23 cellular contexts compared by ENCODE assay signal in the genomic region with DNA sequence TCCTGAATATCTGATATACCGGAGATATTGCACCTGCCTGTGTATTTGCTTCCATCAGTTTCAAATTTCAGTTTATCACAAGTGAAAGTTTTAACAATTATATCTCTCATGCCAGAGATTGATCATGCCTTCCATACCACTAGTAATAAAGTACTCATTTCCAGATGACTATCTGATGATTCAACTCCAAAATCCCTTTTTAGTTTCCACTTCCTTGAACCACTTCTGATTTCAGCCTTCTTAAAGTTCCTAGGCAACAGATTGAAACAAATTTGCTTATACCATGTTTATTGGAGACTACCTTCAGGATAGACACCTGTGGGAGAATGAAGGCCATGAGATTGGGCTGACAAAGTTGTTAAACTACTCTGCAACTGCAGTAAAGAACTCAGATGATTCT. TPM values are rescaled to one million over a fixed set of nuclear protein-coding genes. Genes with fewer than 3 reads are reported as not detected.
"Had no signal": no experiment of that assay in that cellular context is flagged by ENCODE, and none has a peak within 500 bp of the region (broad histone marks: within the 10 kb centered on the region; RNA-seq: fewer than 3 reads in every experiment).

No MANE protein-coding gene starts in this region.

- H3K27ac Mint-ChIP-seq: activated naive CD4-positive, alpha-beta T cell treated with anti-CD3 and anti-CD28 coated beads, Interleukin-2, amount 50 U/mL, for 24 hours; activated T-cell treated with anti-CD3 and anti-CD28 coated beads, Interleukin-2, amount 50 U/mL, for 72 hours; effector memory CD8-positive, alpha-beta T cell; progenitor cell of endocrine pancreas; stimulated activated naive CD8-positive, alpha-beta T cell treated with anti-CD3 and anti-CD28 coated beads, Interleukin-15, amount 100 ng/mL, for 72 hours had no signal

- H3K27ac ChIP-seq: adrenal gland, cardiac muscle cell, esophagus squamous epithelium, right atrium auricular region, upper lobe of right lung had no signal

- H3K36me3 ChIP-seq: adrenal gland, cardiac muscle cell, esophagus squamous epithelium, right atrium auricular region, upper lobe of right lung had no signal

- H3K4me1 ChIP-seq: adrenal gland, esophagus squamous epithelium, right atrium auricular region, upper lobe of right lung had no signal

- H3K9me3 Mint-ChIP-seq: stimulated activated naive CD8-positive, alpha-beta T cell treated with anti-CD3 and anti-CD28 coated beads, Interleukin-15, amount 100 ng/mL, for 72 hours had no signal

- H3K4me1 Mint-ChIP-seq: activated naive CD4-positive, alpha-beta T cell treated with anti-CD3 and anti-CD28 coated beads, Interleukin-2, amount 50 U/mL, for 24 hours; stimulated activated naive CD8-positive, alpha-beta T cell treated with anti-CD3 and anti-CD28 coated beads, Interleukin-15, amount 100 ng/mL, for 72 hours had no signal

- H3K4me3 ChIP-seq: adrenal gland, cardiac muscle cell, esophagus squamous epithelium, right atrium auricular region, upper lobe of right lung had no signal

- DNase-seq: activated CD4-positive, alpha-beta T cell treated with anti-CD3 and anti-CD28 coated beads, Interleukin-2, amount 50 U/mL, for 4 hours; activated effector memory CD4-positive, alpha-beta T cell treated with anti-CD3 and anti-CD28 coated beads, Interleukin-2, amount 50 U/mL, for 16 hours; activated T-cell treated with anti-CD3 and anti-CD28 coated beads, Interleukin-2, amount 50 U/mL, for 72 hours; adrenal gland; dermis blood vessel endothelial cell; effector memory CD8-positive, alpha-beta T cell; esophagus squamous epithelium; glutamatergic neuron; hippocampal formation; islet precursor cell; occipital lobe; small intestine; stimulated activated CD4-positive, alpha-beta T cell treated with anti-CD3 and anti-CD28 coated beads, Interleukin-4, amount 100 ng/mL, for 1 hour; stimulated activated naive CD8-positive, alpha-beta T cell treated with anti-CD3 and anti-CD28 coated beads, Interleukin-15, amount 100 ng/mL, for 72 hours; SW 1271; T-helper 2 cell; upper lobe of right lung had no signal

- H3K27me3 ChIP-seq: adrenal gland, cardiac muscle cell, esophagus squamous epithelium, right atrium auricular region, upper lobe of right lung had no signal

- H3K36me3 Mint-ChIP-seq: activated naive CD4-positive, alpha-beta T cell treated with anti-CD3 and anti-CD28 coated beads, Interleukin-2, amount 50 U/mL, for 24 hours had no signal

- H3K4me3 Mint-ChIP-seq: activated naive CD4-positive, alpha-beta T cell treated with anti-CD3 and anti-CD28 coated beads, Interleukin-2, amount 50 U/mL, for 24 hours; activated T-cell treated with anti-CD3 and anti-CD28 coated beads, Interleukin-2, amount 50 U/mL, for 72 hours; effector memory CD8-positive, alpha-beta T cell; stimulated activated naive CD8-positive, alpha-beta T cell treated with anti-CD3 and anti-CD28 coated beads, Interleukin-15, amount 100 ng/mL, for 72 hours had no signal

- H3K9me3 ChIP-seq: adrenal gland, esophagus squamous epithelium, right atrium auricular region, upper lobe of right lung had no signal

- H3K27me3 Mint-ChIP-seq: activated naive CD4-positive, alpha-beta T cell treated with anti-CD3 and anti-CD28 coated beads, Interleukin-2, amount 50 U/mL, for 24 hours; effector memory CD8-positive, alpha-beta T cell; progenitor cell of endocrine pancreas; stimulated activated naive CD8-positive, alpha-beta T cell treated with anti-CD3 and anti-CD28 coated beads, Interleukin-15, amount 100 ng/mL, for 72 hours had no signal

RNA-seq across cellular contexts. Expression of gene COL11A1, which starts 21.5 kb away (rescaled TPM):
- total RNA-seq: activated CD8-positive, alpha-beta memory T cell treated with anti-CD3 and anti-CD28 coated beads for 36 hours; activated T-cell treated with anti-CD3 and anti-CD28 coated beads, Interleukin-2, amount 50 U/mL, for 72 hours; esophagus squamous epithelium; lung microvascular endothelial cell had no signal
